Comparison of ENCODE assay signal across 20 cellular contexts in genomic region chr6:220312-220711, GRCh38.
"Had no signal": no experiment of that assay in that cellular context is flagged by ENCODE, and none has a peak within 500 bp of the region (broad histone marks: within the 10 kb centered on the region; RNA-seq: fewer than 3 reads in every experiment).

No MANE protein-coding gene starts in this region.

- H3K27me3 Mint-ChIP-seq: activated naive CD8-positive, alpha-beta T cell treated with anti-CD3 and anti-CD28 coated beads, Interleukin-2, amount 50 U/mL, for 24 hours; T-cell had no signal

- H3K27ac Mint-ChIP-seq: activated naive CD8-positive, alpha-beta T cell treated with anti-CD3 and anti-CD28 coated beads, Interleukin-2, amount 50 U/mL, for 24 hours; T-cell had no signal

- H3K4me1 ChIP-seq: sigmoid colon had no signal

- H3K36me3 Mint-ChIP-seq: T-cell had no signal

- H3K9me3 ChIP-seq: heart right ventricle, sigmoid colon, spleen, upper lobe of right lung had no signal

- H3K4me3 ChIP-seq: coronary artery, heart right ventricle, sigmoid colon, upper lobe of right lung had no signal

- H3K27ac ChIP-seq: coronary artery, sigmoid colon, upper lobe of right lung had no signal

- H3K36me3 ChIP-seq: heart right ventricle, sigmoid colon, spleen, upper lobe of right lung had no signal

- H3K4me3 Mint-ChIP-seq: neural crest cell, T-cell had no signal

- DNase-seq: activated CD4-positive, alpha-beta T cell treated with anti-CD3 and anti-CD28 coated beads for 1 hour; activated CD4-positive, alpha-beta T cell treated with anti-CD3 and anti-CD28 coated beads, Interleukin-2, amount 50 U/mL, for 4 hours; activated effector memory CD4-positive, alpha-beta T cell treated with anti-CD3 and anti-CD28 coated beads, Interleukin-2, amount 50 U/mL, for 16 hours; activated naive CD4-positive, alpha-beta T cell treated with anti-CD3 and anti-CD28 coated beads, Interleukin-2, amount 50 U/mL, for 16 hours; activated naive CD8-positive, alpha-beta T cell treated with anti-CD3 and anti-CD28 coated beads, Interleukin-2, amount 50 U/mL, for 24 hours; activated T-cell treated with anti-CD3 and anti-CD28 coated beads for 4 hours; cerebellar nuclear complex; occipital lobe; stimulated activated CD4-positive, alpha-beta T cell treated with anti-CD3 and anti-CD28 coated beads, Interleukin-4, amount 100 ng/mL, for 1 hour; stimulated activated naive CD8-positive, alpha-beta T cell treated with anti-CD3 and anti-CD28 coated beads, Interleukin-15, Interleukin-2, amounts not matched to agents 100 U/mL and 50 U/mL, for 24 hours had no signal

- H3K27me3 ChIP-seq: sigmoid colon, spleen, upper lobe of right lung had no signal

- ATAC-seq: activated naive CD8-positive, alpha-beta T cell treated with anti-CD3 and anti-CD28 coated beads, Interleukin-2, amount 50 U/mL, for 24 hours; left colon; stimulated activated naive CD8-positive, alpha-beta T cell treated with anti-CD3 and anti-CD28 coated beads, Interleukin-15, Interleukin-2, amounts not matched to agents 100 U/mL and 50 U/mL, for 24 hours; T-cell had no signal

- H3K9me3 Mint-ChIP-seq: activated naive CD8-positive, alpha-beta T cell treated with anti-CD3 and anti-CD28 coated beads, Interleukin-2, amount 50 U/mL, for 24 hours; neural crest cell had no signal

- FAIRE-seq: keratinocyte, TTC549 had no signal
